ENCODE assay signal across 28 cellular contexts in the genomic region with DNA sequence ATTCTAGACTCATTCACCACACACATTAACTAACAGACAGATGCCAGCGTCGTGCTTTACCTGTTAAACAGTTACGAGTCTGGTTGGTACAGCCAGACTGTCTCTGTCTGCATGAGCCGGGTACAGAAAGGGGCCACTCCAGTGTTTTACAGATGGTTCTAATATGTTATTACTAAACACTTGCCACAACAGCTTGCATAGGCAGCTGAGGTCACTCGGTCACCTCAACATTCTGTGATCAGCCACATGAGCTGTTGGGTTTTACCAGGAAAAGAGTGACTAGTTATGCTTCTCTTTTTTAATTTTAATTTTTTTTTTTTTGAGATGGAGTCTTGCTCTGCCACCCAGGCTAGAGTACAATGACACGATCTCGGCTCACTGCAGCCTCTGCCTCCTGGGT. TPM values are rescaled to one million over a fixed set of nuclear protein-coding genes. Genes with fewer than 3 reads are reported as not detected.
DNase-seq lines count a peak whose midpoint lies in the region; ATAC-seq and TF ChIP-seq lines count a peak whose summit lies in the region.
"Had no signal": no experiment of that assay in that cellular context is flagged by ENCODE, and none has a peak within 500 bp of the region (broad histone marks: within the 10 kb centered on the region; RNA-seq: fewer than 3 reads in every experiment).

No MANE protein-coding gene starts in this region.

- CTCF ChIA-PET in activated CD8-positive, alpha-beta memory T cell treated with anti-CD3 and anti-CD28 coated beads, Interleukin-2, amount 10 ng/mL, durations not matched to agents 7 days and 5 days (lab: Charles Lee) = interaction anchor here (0.9 to 8.2 kb wide), 11 partner anchors 14 to 246 kb away, joined by 3 to 74 read pairs (median 4); a partner anchor contains a TSS

- no peaks in the 10 kb centered on the region for H3K36me3 ChIP-seq in suprapubic skin
- H3K36me3 ChIP-seq: pancreas had no signal

- no peak overlapping the region for H3K4me3 ChIP-seq in suprapubic skin
- H3K4me3 ChIP-seq: BLaER1 treated with 17β-estradiol and CSF1 and Interleukin-3, amounts not matched to agents 10 nM and 100 nM; pancreas had no signal

- DNase-seq in activated CD8-positive, alpha-beta memory T cell treated with anti-CD3 and anti-CD28 coated beads, Interleukin-2, amount 10 ng/mL, durations not matched to agents 7 days and 5 days = peak; percentile 66
- no peak for DNase-seq in activated CD8-positive, alpha-beta memory T cell treated with anti-CD3 and anti-CD28 coated beads, Interleukin-2, amount 50 U/mL, for 4 hours
- DNase-seq in MV-4-11 (lab: John Stamatoyannopoulos, UW) (peak; percentile 94), immature natural killer cell (peak in 1 of 3 donors; percentile 43), suprapubic skin (ENCODE audit: low spot score in 2 of 2) (peak; percentile 5 to 23), NCI-H1417 treated with DMSO at 0.1 percent for 48 hours (lab: John Stamatoyannopoulos, UW) (no peak), NCI-H748 (lab: John Stamatoyannopoulos, UW; ENCODE audit: unreplicated experiment) (no peak)
- DNase-seq: activated CD4-positive, alpha-beta T cell treated with anti-CD3 and anti-CD28 coated beads for 1 hour; aorta; central memory CD4-positive, alpha-beta T cell; H7; left colon; naive thymus-derived CD8-positive, alpha-beta T cell; NCI-H1092; NCI-H2081 treated with DMSO at 0.1 percent for 48 hours; pancreas; right cardiac atrium had no signal

- peak; percentile 36 for ATAC-seq in activated CD8-positive, alpha-beta memory T cell treated with anti-CD3 and anti-CD28 coated beads, Interleukin-2, amount 10 ng/mL, durations not matched to agents 7 days and 5 days
- ATAC-seq in GM21717 (IDR thresholded peaks at IDR 0.05; ENCODE audit: unreplicated experiment) = no peak
- ATAC-seq: left colon; naive thymus-derived CD8-positive, alpha-beta T cell; right cardiac atrium had no signal

- H3K4me1 Mint-ChIP-seq in activated CD8-positive, alpha-beta memory T cell treated with anti-CD3 and anti-CD28 coated beads, Interleukin-2, amount 10 ng/mL, durations not matched to agents 7 days and 5 days = peaks cover 19% of the 10 kb centered on the region
- peaks cover 65 to 67% of the 10 kb centered on the region in 2 donors for H3K4me1 Mint-ChIP-seq in immature natural killer cell
- H3K4me1 Mint-ChIP-seq: activated naive CD4-positive, alpha-beta T cell treated with anti-CD3 and anti-CD28 coated beads, Interleukin-2, amount 50 U/mL, for 24 hours had no signal

- no peak overlapping the region for H3K27ac ChIP-seq in suprapubic skin
- H3K27ac ChIP-seq: BLaER1 treated with 17β-estradiol and CSF1 and Interleukin-3, amounts not matched to agents 10 nM and 100 nM; KMS-11; pancreas; RWPE1 had no signal

- peaks cover 3% of the 10 kb centered on the region for H3K27me3 ChIP-seq in suprapubic skin
- H3K27me3 ChIP-seq: BLaER1 treated with 17β-estradiol and CSF1 and Interleukin-3, amounts not matched to agents 10 nM and 100 nM; pancreas had no signal

- no peaks in the 10 kb centered on the region for H3K9me3 ChIP-seq in suprapubic skin
- H3K9me3 ChIP-seq: pancreas had no signal

- H3K27ac Mint-ChIP-seq in activated CD8-positive, alpha-beta memory T cell treated with anti-CD3 and anti-CD28 coated beads, Interleukin-2, amount 10 ng/mL, durations not matched to agents 7 days and 5 days = no peak overlapping the region
- H3K27ac Mint-ChIP-seq in immature natural killer cell = peak overlapping the region; percentile 82 to 91 (median 90)

- H3K4me1 ChIP-seq in suprapubic skin = no peaks in the 10 kb centered on the region
- H3K4me1 ChIP-seq: pancreas had no signal

- no peak overlapping the region for H3K4me3 Mint-ChIP-seq in activated CD8-positive, alpha-beta memory T cell treated with anti-CD3 and anti-CD28 coated beads, Interleukin-2, amount 10 ng/mL, durations not matched to agents 7 days and 5 days
- peak overlapping the region; percentile 51 to 78 (median 60) for H3K4me3 Mint-ChIP-seq in immature natural killer cell
- H3K4me3 Mint-ChIP-seq: activated naive CD4-positive, alpha-beta T cell treated with anti-CD3 and anti-CD28 coated beads, Interleukin-2, amount 50 U/mL, for 24 hours had no signal

- 82% methylated on average over 7 of the region's 7 CpGs for WGBS in suprapubic skin

- TF ChIP-seq EP300 in suprapubic skin (IDR thresholded peaks at IDR 0.05) = no peak

- TF ChIP-seq CTCF in suprapubic skin (IDR thresholded peaks at IDR 0.05) = no peak

- peaks cover 11% of the 10 kb centered on the region for H3K36me3 Mint-ChIP-seq in activated CD8-positive, alpha-beta memory T cell treated with anti-CD3 and anti-CD28 coated beads, Interleukin-2, amount 10 ng/mL, durations not matched to agents 7 days and 5 days
- H3K36me3 Mint-ChIP-seq in immature natural killer cell = peaks cover 15 to 21% (median 18%) of the 10 kb centered on the region in 3 donors

- H3K27me3 Mint-ChIP-seq in activated CD8-positive, alpha-beta memory T cell treated with anti-CD3 and anti-CD28 coated beads, Interleukin-2, amount 10 ng/mL, durations not matched to agents 7 days and 5 days = peaks cover 3% of the 10 kb centered on the region
- H3K27me3 Mint-ChIP-seq in immature natural killer cell (ENCODE audit: low read depth in 3 of 3) = peaks cover 1 to 4% (median 2%) of the 10 kb centered on the region in 3 donors
- H3K27me3 Mint-ChIP-seq: activated naive CD4-positive, alpha-beta T cell treated with anti-CD3 and anti-CD28 coated beads, Interleukin-2, amount 50 U/mL, for 24 hours had no signal

- peaks cover 3% of the 10 kb centered on the region for H3K9me3 Mint-ChIP-seq in activated CD8-positive, alpha-beta memory T cell treated with anti-CD3 and anti-CD28 coated beads, Interleukin-2, amount 10 ng/mL, durations not matched to agents 7 days and 5 days (ENCODE audit: low read depth)
- no peaks in the 10 kb centered on the region for H3K9me3 Mint-ChIP-seq in immature natural killer cell
- H3K9me3 Mint-ChIP-seq: activated naive CD4-positive, alpha-beta T cell treated with anti-CD3 and anti-CD28 coated beads, Interleukin-2, amount 50 U/mL, for 24 hours had no signal

- no peak for TF ChIP-seq POLR2A in suprapubic skin (IDR thresholded peaks at IDR 0.05)

RNA-seq across cellular contexts. Expression of a gene that starts 25.2 kb away (rescaled TPM):
- total RNA-seq in activated CD8-positive, alpha-beta memory T cell treated with anti-CD3 and anti-CD28 coated beads, Interleukin-2, amount 10 ng/mL, durations not matched to agents 7 days and 5 days = 10 to 100 TPM in 1 of 2 experiments, 1 to 10 TPM in 1; 2.0 to 15.8 TPM
- 100 to 1,000 TPM; 357 to 514 (median 505) TPM for polyA plus RNA-seq in immature natural killer cell
- 1 to 10 TPM; 1.4 to 6.3 (median 2.9) TPM for total RNA-seq in suprapubic skin
- total RNA-seq: A673, Daoy, HT1080, NCI-H460 had no signal

RNA-seq across cellular contexts. Expression of a gene that starts 39.6 kb away (rescaled TPM):
- not detected for total RNA-seq in activated CD8-positive, alpha-beta memory T cell treated with anti-CD3 and anti-CD28 coated beads, Interleukin-2, amount 10 ng/mL, durations not matched to agents 7 days and 5 days
- 1 to 10 TPM; 4.2 to 6.3 (median 5.5) TPM for polyA plus RNA-seq in immature natural killer cell
- not detected for total RNA-seq in suprapubic skin
- total RNA-seq: A673; activated CD8-positive, alpha-beta memory T cell treated with anti-CD3 and anti-CD28 coated beads for 36 hours; Daoy; H7; HT1080; naive thymus-derived CD8-positive, alpha-beta T cell; NCI-H460; urinary bladder had no signal

RNA-seq across cellular contexts. Expression of a gene that starts 54.3 kb away (rescaled TPM):
- total RNA-seq in activated CD8-positive, alpha-beta memory T cell treated with anti-CD3 and anti-CD28 coated beads, Interleukin-2, amount 10 ng/mL, durations not matched to agents 7 days and 5 days = 1 to 10 TPM in 1 of 2 experiments, under 1 TPM in 1; 0.56 to 1.5 TPM
- 10 to 100 TPM; 14.4 to 37.4 (median 21.2) TPM for polyA plus RNA-seq in immature natural killer cell
- under 1 TPM; 0.31 to 0.80 (median 0.53) TPM for total RNA-seq in suprapubic skin
- total RNA-seq: A673; activated CD8-positive, alpha-beta memory T cell treated with anti-CD3 and anti-CD28 coated beads for 36 hours; H7; naive thymus-derived CD8-positive, alpha-beta T cell had no signal

RNA-seq across cellular contexts. Expression of a gene that starts 59.8 kb away (rescaled TPM):
- total RNA-seq in activated CD8-positive, alpha-beta memory T cell treated with anti-CD3 and anti-CD28 coated beads, Interleukin-2, amount 10 ng/mL, durations not matched to agents 7 days and 5 days = not detected
- 1 to 10 TPM in 1 of 3 donors, under 1 TPM in 1, not detected in 1; 0.89 to 3.2 TPM for polyA plus RNA-seq in immature natural killer cell
- 100 to 1,000 TPM in 1 of 4 donors, 10 to 100 TPM in 3; 72.0 to 106 (median 91.5) TPM for total RNA-seq in suprapubic skin
- total RNA-seq: A673; HT1080; naive thymus-derived CD8-positive, alpha-beta T cell had no signal

Comparison
In these comparisons a context has a peak if more than half of its experiments do, and no peak if none do; other contexts are left out.
1. DNase-seq: peak in activated CD8-positive, alpha-beta memory T cell treated with anti-CD3 and anti-CD28 coated beads, Interleukin-2, amount 10 ng/mL, durations not matched to agents 7 days and 5 days (single experiment), MV-4-11 (single experiment) and suprapubic skin (2 of 2); none in activated CD8-positive, alpha-beta memory T cell treated with anti-CD3 and anti-CD28 coated beads, Interleukin-2, amount 50 U/mL, for 4 hours (single experiment), NCI-H1417 treated with DMSO at 0.1 percent for 48 hours (single experiment) and NCI-H748 (single experiment).